16 cellular contexts compared by ENCODE assay signal in the genomic region with DNA sequence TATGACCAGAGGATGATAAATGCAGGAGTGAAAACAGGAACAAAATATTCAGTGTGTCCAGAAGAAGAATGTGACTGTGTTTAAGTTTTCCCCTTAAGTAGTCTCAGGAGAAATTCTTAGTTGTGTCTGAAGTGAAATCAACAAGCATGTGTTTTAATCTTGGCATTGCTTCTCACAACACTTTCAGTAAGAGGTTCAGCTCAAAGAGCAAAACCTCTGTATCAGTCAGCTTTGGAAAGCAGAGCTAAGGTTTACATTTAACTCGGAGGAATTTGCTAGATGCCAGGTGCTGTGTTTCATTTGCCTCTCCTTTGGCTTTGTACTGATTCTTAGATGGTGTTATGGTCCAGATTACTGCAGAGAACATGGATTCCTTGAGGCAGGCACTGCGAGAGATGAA. TPM values are rescaled to one million over a fixed set of nuclear protein-coding genes. Genes with fewer than 3 reads are reported as not detected.
A peak's percentile ranks its signal among the peaks of the same experiment; 100 is the strongest.
DNase-seq lines count a peak whose midpoint lies in the region; ATAC-seq lines count a peak whose summit lies in the region.
"Had no signal": no experiment of that assay in that cellular context is flagged by ENCODE, and none has a peak within 500 bp of the region (broad histone marks: within the 10 kb centered on the region; RNA-seq: fewer than 3 reads in every experiment).

No MANE protein-coding gene starts in this region.

- peaks cover 5% of the 10 kb centered on the region for H3K36me3 Mint-ChIP-seq in central memory CD8-positive, alpha-beta T cell (ENCODE audit: insufficient read depth)

- intact Hi-C loops in Right ventricle myocardium inferior (cut with DNase I) = no loop called here

- H3K4me3 Mint-ChIP-seq in central memory CD8-positive, alpha-beta T cell = no peak overlapping the region
- H3K4me3 Mint-ChIP-seq: B cell; CD4-positive, alpha-beta T cell; CD8-positive, alpha-beta T cell had no signal

- peak overlapping the region; percentile 27 for H3K27ac Mint-ChIP-seq in central memory CD8-positive, alpha-beta T cell (ENCODE audit: low read depth)
- H3K27ac Mint-ChIP-seq: B cell; CD4-positive, alpha-beta T cell; CD8-positive, alpha-beta T cell had no signal

- H3K9me3 Mint-ChIP-seq in central memory CD8-positive, alpha-beta T cell = no peaks in the 10 kb centered on the region
- H3K9me3 Mint-ChIP-seq: CD4-positive, alpha-beta T cell; CD8-positive, alpha-beta T cell had no signal

- no peak for ATAC-seq in central memory CD8-positive, alpha-beta T cell (replicated peaks; ENCODE audit: extremely low read depth, poor library complexity, severe bottlenecking)
- ATAC-seq in GM21717 (IDR thresholded peaks at IDR 0.05; ENCODE audit: unreplicated experiment) = no peak
- no peak for ATAC-seq in Right ventricle myocardium inferior
- ATAC-seq in HG02678 (IDR thresholded peaks at IDR 0.05; ENCODE audit: unreplicated experiment) = no peak
- ATAC-seq: A549; CD8-positive, alpha-beta T cell had no signal

- no peaks in the 10 kb centered on the region for H3K27me3 Mint-ChIP-seq in central memory CD8-positive, alpha-beta T cell
- H3K27me3 Mint-ChIP-seq: B cell; CD4-positive, alpha-beta T cell had no signal

- H3K4me1 Mint-ChIP-seq in central memory CD8-positive, alpha-beta T cell = no peaks in the 10 kb centered on the region
- H3K4me1 Mint-ChIP-seq: B cell had no signal

- peak; percentile 41 for DNase-seq in NCI-H2107 treated with DMSO at 0.1 percent for 48 hours (lab: John Stamatoyannopoulos, UW; ENCODE audit: unreplicated experiment)
- no peak for DNase-seq in NCI-H2107 (lab: John Stamatoyannopoulos, UW)
- peak; percentile 3 for DNase-seq in DMS79 (lab: John Stamatoyannopoulos, UW)
- DNase-seq in NCI-H69 (lab: John Stamatoyannopoulos, UW) = peak; percentile 47
- DNase-seq in central memory CD8-positive, alpha-beta T cell (ENCODE audit: low spot score in 2 of 2) = no peak
- DNase-seq in Right ventricle myocardium inferior (ENCODE audit: missing footprints) = no peak
- DNase-seq: AML-193; Caco-2; Calu3; CD4-positive, alpha-beta T cell; CD8-positive, alpha-beta T cell; GF-D8 had no signal

RNA-seq across cellular contexts. Expression of a gene that starts 28.6 kb away (rescaled TPM):
- total RNA-seq in Right ventricle myocardium inferior = 14.1 TPM

Comparison
In these comparisons a context has a peak if more than half of its experiments do, and no peak if none do; other contexts are left out.
1. DNase-seq: peak in NCI-H2107 treated with DMSO at 0.1 percent for 48 hours (single experiment), DMS79 (single experiment) and NCI-H69 (single experiment); none in NCI-H2107 (single experiment), central memory CD8-positive, alpha-beta T cell (0 of 2) and Right ventricle myocardium inferior (single experiment).